Comparison of ENCODE assay signal across 17 cellular contexts in genomic region chr20:10002871-10003270, GRCh38. TPM values are rescaled to one million over a fixed set of nuclear protein-coding genes. Genes with fewer than 3 reads are reported as not detected.
DNase-seq lines count a peak whose midpoint lies in the region; FAIRE-seq lines count a peak whose summit lies in the region.
"Had no signal": no experiment of that assay in that cellular context is flagged by ENCODE, and none has a peak within 500 bp of the region (broad histone marks: within the 10 kb centered on the region; RNA-seq: fewer than 3 reads in every experiment).

No MANE protein-coding gene starts in this region.

- H3K27ac Mint-ChIP-seq in activated CD4-positive, alpha-beta memory T cell treated with anti-CD3 and anti-CD28 coated beads for 36 hours = no peak overlapping the region
- H3K27ac Mint-ChIP-seq: CD14-positive monocyte; CD8-positive, alpha-beta T cell; HFFc6 had no signal

- no peak overlapping the region for H3K4ac ChIP-seq in neuronal stem cell (ENCODE audit: low read length)

- no peak overlapping the region for H2AK5ac ChIP-seq in neuronal stem cell (ENCODE audit: low read depth, low read length)

- H3K4me1 Mint-ChIP-seq in activated CD4-positive, alpha-beta memory T cell treated with anti-CD3 and anti-CD28 coated beads for 36 hours (ENCODE audit: low read depth) = no peaks in the 10 kb centered on the region

- no peak overlapping the region for H3K23ac ChIP-seq in neuronal stem cell (ENCODE audit: low read depth, low read length, poor library complexity)

- POLR2A ChIA-PET in activated CD4-positive, alpha-beta memory T cell treated with anti-CD3 and anti-CD28 coated beads for 36 hours (lab: Charles Lee) = no interaction called here

- DNase-seq in G401 (ENCODE audit: low spot score) = peak; percentile 66
- peak; percentile 85 for DNase-seq in NCI-H2171 treated with DMSO at 0.1 percent for 48 hours (lab: John Stamatoyannopoulos, UW)
- peak; percentile 62 for DNase-seq in cerebellar cortex (ENCODE audit: low spot score)
- DNase-seq in activated CD4-positive, alpha-beta memory T cell treated with anti-CD3 and anti-CD28 coated beads for 36 hours = no peak
- DNase-seq in dedifferentiated amniotic fluid mesenchymal stem cell (ENCODE audit: extremely low spot score) = no peak
- DNase-seq in neuronal stem cell (ENCODE audit: low spot score) = no peak
- DNase-seq: Caco-2; CD8-positive, alpha-beta T cell; HCEC 1CT; HFFc6 had no signal

- in situ Hi-C loops in G401 (cut with HindIII; ENCODE audit: low sequenced_read_pairs) = no loop called here

- no peak overlapping the region for H4K8ac ChIP-seq in neuronal stem cell (ENCODE audit: low read depth, low read length)

- intact Hi-C loops in activated CD4-positive, alpha-beta memory T cell treated with anti-CD3 and anti-CD28 coated beads for 36 hours (cut with micrococcal nuclease) = no loop called here

- no peak overlapping the region for H2BK120ac ChIP-seq in neuronal stem cell (ENCODE audit: low read depth, low read length)

- H3K4me2 ChIP-seq in neuronal stem cell (ENCODE audit: insufficient read depth, low read length, poor library complexity, severe bottlenecking) = no peak overlapping the region

- no peak overlapping the region for H3K27ac ChIP-seq in neuronal stem cell (replicated peaks; ENCODE audit: low read length)

- no peak overlapping the region for H3K9ac ChIP-seq in neuronal stem cell (ENCODE audit: low read depth, low read length, poor library complexity)

- no peaks in the 10 kb centered on the region for H3K4me1 ChIP-seq in neuronal stem cell (ENCODE audit: control insufficient read depth in 2 of 2, insufficient read depth in 1 of 2, low read depth in 1 of 2, low read length in 2 of 2)
- H3K4me1 ChIP-seq: Caco-2 had no signal

- no peaks in the 10 kb centered on the region for H3K9me3 ChIP-seq in neuronal stem cell (replicated peaks in 1 of 2; ENCODE audit: control insufficient read depth in 2 of 2, insufficient read depth in 1 of 2, low read depth in 1 of 2, low read length in 2 of 2)
- H3K9me3 ChIP-seq: Caco-2 had no signal

- no peak overlapping the region for H3K4me3 ChIP-seq in neuronal stem cell (ENCODE audit: low read length in 2 of 2)

- no peaks in the 10 kb centered on the region for H3K27me3 ChIP-seq in neuronal stem cell (ENCODE audit: control insufficient read depth in 3 of 3, insufficient read depth in 3 of 3, low read depth in 1 of 3, low read length in 3 of 3)

- H3K79me1 ChIP-seq in neuronal stem cell (ENCODE audit: low read depth, low read length) = no peaks in the 10 kb centered on the region

- H3K18ac ChIP-seq in neuronal stem cell (ENCODE audit: low read length) = no peak overlapping the region

- no peaks in the 10 kb centered on the region for H3K36me3 Mint-ChIP-seq in activated CD4-positive, alpha-beta memory T cell treated with anti-CD3 and anti-CD28 coated beads for 36 hours
- H3K36me3 Mint-ChIP-seq: CD14-positive monocyte; CD8-positive, alpha-beta T cell had no signal

- H2BK15ac ChIP-seq in neuronal stem cell (ENCODE audit: low read length) = no peak overlapping the region

- no peak overlapping the region for H4K91ac ChIP-seq in neuronal stem cell (ENCODE audit: low read depth, low read length, poor library complexity)

- H3K14ac ChIP-seq in neuronal stem cell (ENCODE audit: low read length) = no peak overlapping the region

- H2AFZ ChIP-seq in neuronal stem cell (ENCODE audit: low read length) = no peak overlapping the region

- CTCF ChIA-PET in activated CD4-positive, alpha-beta memory T cell treated with anti-CD3 and anti-CD28 coated beads for 36 hours (lab: Charles Lee) = interaction anchor here (0.7 to 1.0 kb wide), 2 partner anchors 25 to 74 kb away, joined by 3 read pairs; no protein-coding TSS in a partner anchor

- peaks cover 4% of the 10 kb centered on the region for H3K27me3 Mint-ChIP-seq in activated CD4-positive, alpha-beta memory T cell treated with anti-CD3 and anti-CD28 coated beads for 36 hours

- no peak overlapping the region for H2BK5ac ChIP-seq in neuronal stem cell (ENCODE audit: low read length)

- H3K4me3 Mint-ChIP-seq in activated CD4-positive, alpha-beta memory T cell treated with anti-CD3 and anti-CD28 coated beads for 36 hours = no peak overlapping the region
- H3K4me3 Mint-ChIP-seq: CD14-positive monocyte; CD8-positive, alpha-beta T cell; HFFc6 had no signal

- H2BK12ac ChIP-seq in neuronal stem cell (ENCODE audit: low read length) = no peak overlapping the region

- FAIRE-seq in islet of Langerhans (lab: Jason Lieb, UNC) = peak; percentile 36
- FAIRE-seq: GM12891, GM19239, H1, HepG2, HTR-8/SVneo had no signal

- no peaks in the 10 kb centered on the region for H3K36me3 ChIP-seq in neuronal stem cell (replicated peaks in 1 of 2; ENCODE audit: control insufficient read depth in 2 of 2, insufficient read depth in 2 of 2, low read length in 2 of 2)

- no CpG with 5 or more reads among the region's 1 CpG for WGBS in neuronal stem cell (ENCODE audit: extremely low coverage in 2 of 2, insufficient read length in 2 of 2, insufficient replicate concordance in 1 of 2), 2 donors

- H3K9me3 Mint-ChIP-seq in activated CD4-positive, alpha-beta memory T cell treated with anti-CD3 and anti-CD28 coated beads for 36 hours = no peaks in the 10 kb centered on the region
- H3K9me3 Mint-ChIP-seq: CD8-positive, alpha-beta T cell had no signal

RNA-seq across cellular contexts. Expression of gene ANKEF1, which starts 31.9 kb away (rescaled TPM):
- total RNA-seq in G401 (2014; rRNA removed; shearing (Covaris generic)) = 1.2 and 1.4 TPM in 2 replicates
- 1 to 10 TPM; 1.3 TPM for total RNA-seq in activated CD4-positive, alpha-beta memory T cell treated with anti-CD3 and anti-CD28 coated beads for 36 hours
- 3.8 TPM for polyA plus RNA-seq in neuronal stem cell (2013, experiment 1 of 2)
- polyA plus RNA-seq in neuronal stem cell (2013, experiment 2 of 2) = 4.2 TPM
- total RNA-seq: HFFc6 had no signal

Comparison
In these comparisons a context has a peak if more than half of its experiments do, and no peak if none do; other contexts are left out.
1. DNase-seq: peak in G401 (single experiment), NCI-H2171 treated with DMSO at 0.1 percent for 48 hours (single experiment) and cerebellar cortex (single experiment); none in activated CD4-positive, alpha-beta memory T cell treated with anti-CD3 and anti-CD28 coated beads for 36 hours (single experiment), dedifferentiated amniotic fluid mesenchymal stem cell (single experiment) and neuronal stem cell (single experiment).